8 cellular contexts compared by ENCODE assay signal in the genomic region with DNA sequence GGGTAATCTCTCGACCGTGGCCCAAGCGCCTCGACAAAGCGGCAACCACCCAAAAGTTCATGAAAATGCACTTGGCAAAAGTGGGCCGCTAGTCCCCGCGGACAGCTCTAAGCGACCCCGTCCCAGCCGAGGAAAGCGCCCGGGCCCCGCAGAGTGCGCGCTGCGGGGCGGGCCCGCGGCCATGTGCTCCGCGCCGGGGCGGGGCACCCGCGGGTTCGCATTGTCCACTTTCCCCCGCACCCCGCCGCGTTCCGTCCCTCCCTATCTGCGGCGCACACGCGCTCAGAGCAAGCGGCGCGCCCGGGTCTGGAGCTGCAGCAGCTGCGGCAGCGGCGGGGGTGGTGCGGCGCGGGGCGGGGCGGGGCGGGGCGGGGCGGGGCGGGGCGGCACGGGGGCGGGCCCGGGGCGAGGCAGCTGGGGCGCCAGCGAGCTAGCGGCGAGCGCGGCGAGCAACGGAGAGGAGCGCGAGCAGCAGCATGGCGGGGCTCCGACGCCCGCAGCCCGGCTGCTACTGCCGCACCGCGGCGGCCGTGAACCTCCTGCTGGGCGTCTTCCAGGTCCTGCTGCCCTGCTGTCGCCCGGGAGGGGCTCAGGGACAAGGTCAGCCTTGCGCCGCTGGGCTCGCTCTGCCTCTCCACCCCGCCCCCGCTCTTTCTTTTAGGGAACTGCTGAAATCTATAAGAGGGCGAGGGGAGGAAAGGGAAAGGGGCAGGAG. TPM values are rescaled to one million over a fixed set of nuclear protein-coding genes. Genes with fewer than 3 reads are reported as not detected.
DNase-seq lines count a peak whose midpoint lies in the region; FAIRE-seq and TF ChIP-seq lines count a peak whose summit lies in the region.

A gene with protein sequence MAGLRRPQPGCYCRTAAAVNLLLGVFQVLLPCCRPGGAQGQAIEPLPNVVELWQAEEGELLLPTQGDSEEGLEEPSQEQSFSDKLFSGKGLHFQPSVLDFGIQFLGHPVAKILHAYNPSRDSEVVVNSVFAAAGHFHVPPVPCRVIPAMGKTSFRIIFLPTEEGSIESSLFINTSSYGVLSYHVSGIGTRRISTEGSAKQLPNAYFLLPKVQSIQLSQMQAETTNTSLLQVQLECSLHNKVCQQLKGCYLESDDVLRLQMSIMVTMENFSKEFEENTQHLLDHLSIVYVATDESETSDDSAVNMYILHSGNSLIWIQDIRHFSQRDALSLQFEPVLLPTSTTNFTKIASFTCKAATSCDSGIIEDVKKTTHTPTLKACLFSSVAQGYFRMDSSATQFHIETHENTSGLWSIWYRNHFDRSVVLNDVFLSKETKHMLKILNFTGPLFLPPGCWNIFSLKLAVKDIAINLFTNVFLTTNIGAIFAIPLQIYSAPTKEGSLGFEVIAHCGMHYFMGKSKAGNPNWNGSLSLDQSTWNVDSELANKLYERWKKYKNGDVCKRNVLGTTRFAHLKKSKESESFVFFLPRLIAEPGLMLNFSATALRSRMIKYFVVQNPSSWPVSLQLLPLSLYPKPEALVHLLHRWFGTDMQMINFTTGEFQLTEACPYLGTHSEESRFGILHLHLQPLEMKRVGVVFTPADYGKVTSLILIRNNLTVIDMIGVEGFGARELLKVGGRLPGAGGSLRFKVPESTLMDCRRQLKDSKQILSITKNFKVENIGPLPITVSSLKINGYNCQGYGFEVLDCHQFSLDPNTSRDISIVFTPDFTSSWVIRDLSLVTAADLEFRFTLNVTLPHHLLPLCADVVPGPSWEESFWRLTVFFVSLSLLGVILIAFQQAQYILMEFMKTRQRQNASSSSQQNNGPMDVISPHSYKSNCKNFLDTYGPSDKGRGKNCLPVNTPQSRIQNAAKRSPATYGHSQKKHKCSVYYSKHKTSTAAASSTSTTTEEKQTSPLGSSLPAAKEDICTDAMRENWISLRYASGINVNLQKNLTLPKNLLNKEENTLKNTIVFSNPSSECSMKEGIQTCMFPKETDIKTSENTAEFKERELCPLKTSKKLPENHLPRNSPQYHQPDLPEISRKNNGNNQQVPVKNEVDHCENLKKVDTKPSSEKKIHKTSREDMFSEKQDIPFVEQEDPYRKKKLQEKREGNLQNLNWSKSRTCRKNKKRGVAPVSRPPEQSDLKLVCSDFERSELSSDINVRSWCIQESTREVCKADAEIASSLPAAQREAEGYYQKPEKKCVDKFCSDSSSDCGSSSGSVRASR (N-terminal part only) (plus strand): TSS at position 439 of the 715 bp plus-strand sequence. CDS start 38 bp downstream, at position 477.

- DNase-seq in GF-D8 (lab: John Stamatoyannopoulos, UW) (peak; percentile 77), H54 (ENCODE audit: insufficient read length, low spot score) (peak; percentile 43), M059J (ENCODE audit: low read depth) (peak; percentile 54), SKM-1 treated with dmso at 0.1 percent for 144 hours (lab: John Stamatoyannopoulos, UW; ENCODE audit: unreplicated experiment) (peak; percentile 85), cardiac septum (ENCODE audit: low spot score) (peak; percentile 91), pons (ENCODE audit: low spot score) (peak; percentile 52), DMS79 (lab: John Stamatoyannopoulos, UW) (no peak)
- peak; percentile 34 for DNase-seq in activated naive CD8-positive, alpha-beta T cell treated with anti-CD3 and anti-CD28 coated beads, Interleukin-2, amount 50 U/mL, for 16 hours (ENCODE audit: low read depth, low spot score)

- no peak for FAIRE-seq in H54 (lab: Jason Lieb, UNC)

- intact Hi-C loops in cardiac septum (cut with DNase I) = loop anchor here (1.0 to 10.0 kb wide), 7 partner anchors 21 to 241 kb away; a partner anchor contains a TSS

- TF ChIP-seq POLR2A in H54 (IDR thresholded peaks at IDR 0.05; ENCODE audit: low read depth, low read length) = peak; percentile 76

RNA-seq across cellular contexts. Expression of the gene that starts here (rescaled TPM):
- total RNA-seq in M059J (2014; rRNA removed; shearing (Covaris generic)) = 8.2 and 8.4 TPM in 2 replicates
- total RNA-seq in cardiac septum = 21.2 TPM
